In the genomic region with DNA sequence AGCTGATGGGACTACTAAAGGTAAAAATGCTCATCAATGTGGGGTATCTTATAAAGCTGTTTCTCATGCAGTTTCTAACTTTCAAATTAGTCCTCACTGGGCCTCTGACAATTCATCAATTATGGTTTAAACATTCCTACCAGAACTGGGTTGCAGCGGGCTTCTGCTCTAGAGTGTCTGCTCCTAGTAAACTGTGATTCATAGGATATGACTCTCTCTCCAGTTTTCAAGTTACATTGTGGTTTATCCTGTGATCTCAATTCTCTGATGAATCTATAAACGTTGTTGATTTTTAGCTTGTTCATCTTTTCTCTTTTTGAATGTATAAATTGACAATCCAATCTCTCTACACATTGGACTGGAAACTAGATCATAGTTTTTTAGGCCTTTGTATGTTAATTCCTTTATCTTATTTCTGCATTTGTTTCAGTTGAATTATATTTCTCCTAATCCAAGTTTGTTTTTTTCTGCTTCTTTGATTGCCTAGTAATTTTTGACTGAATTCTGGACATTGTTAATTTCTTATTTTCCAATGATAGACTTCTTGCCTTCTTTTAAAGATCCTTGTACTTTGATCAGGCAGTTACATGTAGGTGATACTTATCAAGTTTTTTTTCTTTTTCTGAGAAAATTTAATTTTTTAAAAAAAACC, we compare ENCODE assay signal across 28 cellular contexts.
DNase-seq lines count a peak whose midpoint lies in the region; ATAC-seq, FAIRE-seq and TF ChIP-seq lines count a peak whose summit lies in the region.
"Had no signal": no experiment of that assay in that cellular context is flagged by ENCODE, and none has a peak within 500 bp of the region (broad histone marks: within the 10 kb centered on the region; RNA-seq: fewer than 3 reads in every experiment).

No MANE protein-coding gene starts in this region.

- no peak for TF ChIP-seq POLR2A in adrenal gland (IDR thresholded peaks at IDR 0.05)

- H3K27me3 ChIP-seq in ACC112 (ENCODE audit: insufficient read depth, low read length) (no peaks in the 10 kb centered on the region), bronchial epithelial cell (ENCODE audit: control insufficient read depth, insufficient read depth, low read length) (no peaks in the 10 kb centered on the region), keratinocyte (ENCODE audit: control insufficient read depth, extremely low read depth, insufficient read depth, low read length) (no peaks in the 10 kb centered on the region), adrenal gland (no peaks in the 10 kb centered on the region)
- H3K27me3 ChIP-seq: BLaER1, gastrocnemius medialis, hepatocyte, uterus had no signal

- no peak overlapping the region for H3K27ac Mint-ChIP-seq in naive thymus-derived CD8-positive, alpha-beta T cell
- H3K27ac Mint-ChIP-seq: activated naive CD8-positive, alpha-beta T cell treated with anti-CD3 and anti-CD28 coated beads, Interleukin-2, amount 50 U/mL, for 24 hours; brain; H9; mesothelial cell of epicardium; naive thymus-derived CD4-positive, alpha-beta T cell had no signal

- intact Hi-C loops in adrenal gland (cut with DNase I): no loop called here

- H3K9me3 ChIP-seq in keratinocyte (ENCODE audit: control insufficient read depth, low read depth, low read length) (peaks cover 3% of the 10 kb centered on the region), adrenal gland (replicated peaks in 1 of 3) (no peaks in the 10 kb centered on the region)
- H3K9me3 ChIP-seq: gastrocnemius medialis had no signal

- H4K20me1 ChIP-seq in keratinocyte (ENCODE audit: control insufficient read depth, extremely low read depth, insufficient read depth, low read length): no peaks in the 10 kb centered on the region
- H4K20me1 ChIP-seq: BLaER1 had no signal

- peaks cover 0 to 8% (median 0%) of the 10 kb centered on the region in 3 donors for H3K36me3 Mint-ChIP-seq in naive thymus-derived CD8-positive, alpha-beta T cell

- no peaks in the 10 kb centered on the region for H3K9me1 ChIP-seq in keratinocyte (ENCODE audit: control insufficient read depth, extremely low read depth, insufficient read depth, low read length)

- H3K27ac ChIP-seq in ACC112 (ENCODE audit: low read depth, low read length): peak overlapping the region; percentile 68
- H3K27ac ChIP-seq in keratinocyte (ENCODE audit: control insufficient read depth, insufficient read depth, low read length): peak overlapping the region; percentile 63
- H3K27ac ChIP-seq in adrenal gland: no peak overlapping the region
- H3K27ac ChIP-seq: BLaER1, gastrocnemius medialis, hepatocyte, skin epidermis, thoracic aorta, uterus had no signal

- no peak overlapping the region for H3K4me2 ChIP-seq in keratinocyte (ENCODE audit: control insufficient read depth, extremely low read depth, insufficient read depth, low read depth, low read length)
- H3K4me2 ChIP-seq: BLaER1, hepatocyte had no signal

- peaks cover 0 to 4% (median 0%) of the 10 kb centered on the region in 5 donors for H3K27me3 Mint-ChIP-seq in naive thymus-derived CD8-positive, alpha-beta T cell
- H3K27me3 Mint-ChIP-seq: activated naive CD8-positive, alpha-beta T cell treated with anti-CD3 and anti-CD28 coated beads, Interleukin-2, amount 50 U/mL, for 24 hours; naive thymus-derived CD4-positive, alpha-beta T cell had no signal

- peaks cover 8 to 40% (median 13%) of the 10 kb centered on the region in 9 donors for H3K9me3 Mint-ChIP-seq in naive thymus-derived CD8-positive, alpha-beta T cell

- H2AFZ ChIP-seq in ACC112 (ENCODE audit: low read length, unreplicated experiment) (no peak overlapping the region), keratinocyte (ENCODE audit: control insufficient read depth, low read length) (peak overlapping the region; percentile 41)
- H2AFZ ChIP-seq: hepatocyte had no signal

- no peak for ATAC-seq in naive thymus-derived CD8-positive, alpha-beta T cell
- ATAC-seq: activated naive CD8-positive, alpha-beta T cell treated with anti-CD3 and anti-CD28 coated beads, Interleukin-2, amount 50 U/mL, for 24 hours; gastrocnemius medialis; left ventricle myocardium superior; naive thymus-derived CD4-positive, alpha-beta T cell; stimulated activated naive CD8-positive, alpha-beta T cell treated with anti-CD3 and anti-CD28 coated beads, Interleukin-15, Interleukin-2, amounts not matched to agents 100 U/mL and 50 U/mL, for 24 hours had no signal

- H3K4me1 Mint-ChIP-seq in naive thymus-derived CD8-positive, alpha-beta T cell: no peaks in the 10 kb centered on the region
- H3K4me1 Mint-ChIP-seq: activated naive CD8-positive, alpha-beta T cell treated with anti-CD3 and anti-CD28 coated beads, Interleukin-2, amount 50 U/mL, for 24 hours; brain; H9; naive thymus-derived CD4-positive, alpha-beta T cell had no signal

- WGBS in adrenal gland, 4 donors: 80 to 93% (median 85%) methylated on average over 2 of the region's 2 CpGs

- no peak overlapping the region for H3K9ac ChIP-seq in keratinocyte (ENCODE audit: control insufficient read depth, extremely low read depth, insufficient read depth, low read length)
- H3K9ac ChIP-seq: BLaER1 had no signal

- no peak overlapping the region for H3K4me3 Mint-ChIP-seq in naive thymus-derived CD8-positive, alpha-beta T cell
- H3K4me3 Mint-ChIP-seq: activated naive CD8-positive, alpha-beta T cell treated with anti-CD3 and anti-CD28 coated beads, Interleukin-2, amount 50 U/mL, for 24 hours; brain; H9; mesothelial cell of epicardium; naive thymus-derived CD4-positive, alpha-beta T cell had no signal

- H3K4me1 ChIP-seq in ACC112 (ENCODE audit: control insufficient read depth, insufficient read depth, low read length, unreplicated experiment) (no peaks in the 10 kb centered on the region), keratinocyte (ENCODE audit: control insufficient read depth, extremely low read depth, insufficient read depth, low read length) (peaks cover 9% of the 10 kb centered on the region), adrenal gland (replicated peaks in 1 of 2) (no peaks in the 10 kb centered on the region)
- H3K4me1 ChIP-seq: BLaER1, gastrocnemius medialis, uterus had no signal

- DNase-seq in NCI-H226 (peak; percentile 19), bronchial epithelial cell (ENCODE audit: low read depth) (peak; percentile 88), keratinocyte (ENCODE audit: low read depth, low spot score) (peak; percentile 19), DMS 273 (lab: John Stamatoyannopoulos, UW; ENCODE audit: unreplicated experiment) (no peak), adrenal gland (no peak), inferior parietal cortex (ENCODE audit: extremely low spot score) (no peak)
- no peak for DNase-seq in naive thymus-derived CD8-positive, alpha-beta T cell
- DNase-seq: activated CD4-positive, alpha-beta T cell treated with anti-CD3 and anti-CD28 coated beads for 4 hours; activated gamma-delta T cell treated with Interleukin-2 at 50 U/mL for 16 hours; activated naive CD8-positive, alpha-beta T cell treated with anti-CD3 and anti-CD28 coated beads, Interleukin-2, amount 50 U/mL, for 24 hours; gastrocnemius medialis; H9; KG1; left ventricle myocardium superior; naive thymus-derived CD4-positive, alpha-beta T cell; NCI-H1436 treated with DMSO at 0.1 percent for 48 hours; NCI-H446; Right ventricle myocardium superior; stimulated activated naive CD8-positive, alpha-beta T cell treated with anti-CD3 and anti-CD28 coated beads, Interleukin-15, Interleukin-2, amounts not matched to agents 100 U/mL and 50 U/mL, for 24 hours; uterus had no signal

- TF ChIP-seq CTCF in bronchial epithelial cell (IDR thresholded peaks at IDR 0.05; ENCODE audit: insufficient read depth, low read length, severe bottlenecking): no peak
- TF ChIP-seq CTCF in keratinocyte (optimal IDR thresholded peaks at IDR 0.05 in 1 of 3, IDR thresholded peaks at IDR 0.05 in 1 of 3, conservative IDR thresholded peaks at IDR 0.05 in 1 of 3; ENCODE audit: extremely low read depth in 1 of 3, insufficient read depth in 2 of 3, low read length in 3 of 3): no peak
- TF ChIP-seq CTCF in adrenal gland (IDR thresholded peaks at IDR 0.05): no peak

- POLR2A ChIA-PET in naive thymus-derived CD8-positive, alpha-beta T cell (lab: Charles Lee): no interaction called here

- H3K4me3 ChIP-seq in ACC112 (ENCODE audit: low read depth, low read length) (no peak overlapping the region), bronchial epithelial cell (ENCODE audit: low read depth, low read length) (no peak overlapping the region), keratinocyte (ENCODE audit: control insufficient read depth in 2 of 3, extremely low read depth in 1 of 3, insufficient read depth in 2 of 3, low read depth in 1 of 3, low read length in 3 of 3) (no peak overlapping the region), adrenal gland (no peak overlapping the region)
- H3K4me3 ChIP-seq: BLaER1, gastrocnemius medialis, hepatocyte, skin epidermis, thoracic aorta, uterus had no signal

- dilution Hi-C loops in keratinocyte (cut with MboI; ENCODE audit: extremely low pct_ligation_motif_present, low sequenced_read_pairs): no loop called here

- H3K79me2 ChIP-seq in ACC112 (ENCODE audit: control insufficient read depth, insufficient read depth, low read length, unreplicated experiment): no peaks in the 10 kb centered on the region
- H3K79me2 ChIP-seq in keratinocyte (ENCODE audit: control insufficient read depth, insufficient read depth, low read length): no peaks in the 10 kb centered on the region
- H3K79me2 ChIP-seq: hepatocyte had no signal

- H3K36me3 ChIP-seq in ACC112 (ENCODE audit: insufficient read depth, low read length): no peaks in the 10 kb centered on the region
- H3K36me3 ChIP-seq in bronchial epithelial cell (ENCODE audit: control insufficient read depth, insufficient read depth, low read length): no peaks in the 10 kb centered on the region
- H3K36me3 ChIP-seq in keratinocyte (ENCODE audit: control insufficient read depth in 2 of 2, extremely low read depth in 1 of 2, insufficient read depth in 2 of 2, low read length in 2 of 2): no peaks in the 10 kb centered on the region
- no peaks in the 10 kb centered on the region for H3K36me3 ChIP-seq in adrenal gland (replicated peaks in 1 of 2)
- H3K36me3 ChIP-seq: BLaER1, gastrocnemius medialis, thoracic aorta, uterus had no signal

- FAIRE-seq in bronchial epithelial cell (lab: Jason Lieb, UNC): no peak
- FAIRE-seq in keratinocyte (lab: Jason Lieb, UNC): peak; percentile 78
- FAIRE-seq: GM19239 had no signal

Comparison
In these comparisons a context has a peak if more than half of its experiments do, and no peak if none do; other contexts are left out.
1. H3K27ac ChIP-seq: peak in ACC112 (single experiment) and keratinocyte (single experiment); none in adrenal gland (0 of 5).
2. DNase-seq: peak in NCI-H226 (single experiment), bronchial epithelial cell (single experiment) and keratinocyte (single experiment); none in naive thymus-derived CD8-positive, alpha-beta T cell (0 of 10), DMS 273 (single experiment), adrenal gland (0 of 7) and inferior parietal cortex (single experiment).